ENCODE assay signal across 8 cellular contexts in genomic region chr17:77331161-77331864, GRCh38.
A peak's percentile ranks its signal among the peaks of the same experiment; 100 is the strongest.
DNase-seq lines count a peak whose midpoint lies in the region; ATAC-seq and TF ChIP-seq lines count a peak whose summit lies in the region.

No MANE protein-coding gene starts in this region.

- peak overlapping the region; percentile 62; the same call in 1 of the 2 replicates for H3K4me3 ChIP-seq in Karpas-422 (ENCODE audit: low read length)
- H3K4me3 ChIP-seq in PC-9, result no peak overlapping the region; the same call in 1 of the 2 replicates
- H3K4me3 ChIP-seq in fibroblast of lung (replicated peaks in 1 of 4; ENCODE audit: control extremely low read depth in 1 of 4, insufficient read depth in 1 of 4, low read depth in 3 of 4, low read length in 4 of 4), result no peak overlapping the region

- peaks cover 22% of the 10 kb centered on the region for H3K4me1 Mint-ChIP-seq in nephron progenitor cell
- peaks cover 49% of the 10 kb centered on the region for H3K4me1 Mint-ChIP-seq in stimulated activated naive CD8-positive, alpha-beta T cell treated with anti-CD3 and anti-CD28 coated beads, Interleukin-15, Interleukin-2, amounts not matched to agents 100 ng/mL and 50 ng/mL, for 24 hours (ENCODE audit: low read depth)

- TF ChIP-seq CTCF in PC-9 (conservative IDR thresholded peaks at IDR 0.05) (peak; percentile 81), fibroblast of lung (conservative IDR thresholded peaks at IDR 0.05 in 1 of 2, IDR thresholded peaks at IDR 0.05 in 1 of 2; ENCODE audit: low read depth in 1 of 2, low read length in 2 of 2) (peak; percentile 78 to 89), nephron progenitor cell (IDR thresholded peaks at IDR 0.05) (peak; percentile 92)

- H3K36me3 ChIP-seq in Karpas-422 (ENCODE audit: insufficient read depth, low read length), result no peaks in the 10 kb centered on the region
- H3K36me3 ChIP-seq in PC-9 (ENCODE audit: low read depth), result no peaks in the 10 kb centered on the region
- peaks cover 7% of the 10 kb centered on the region for H3K36me3 ChIP-seq in fibroblast of lung (ENCODE audit: control insufficient read depth, insufficient read depth, low read length)

- BruUV-seq in PC-9 (replicated peaks; lab: Mats Ljungman, UMichigan), result no TSS peak

- peak; percentile 73 for DNase-seq in DMS79 (lab: John Stamatoyannopoulos, UW)
- DNase-seq in Karpas-422, result peak; percentile 96
- DNase-seq in PC-9, result peak; percentile 67 to 83
- DNase-seq in activated T-cell treated with anti-CD3 and anti-CD28 coated beads, Interleukin-2, amount 50 U/mL, for 48 hours, result peak; percentile 98
- peak; percentile 84 to 89 for DNase-seq in fibroblast of lung (ENCODE audit: low read depth in 2 of 2)
- DNase-seq in nephron progenitor cell, result peak; percentile 97

- no peak overlapping the region for H3K4me3 Mint-ChIP-seq in nephron progenitor cell
- peak overlapping the region; percentile 75 for H3K4me3 Mint-ChIP-seq in stimulated activated naive CD8-positive, alpha-beta T cell treated with anti-CD3 and anti-CD28 coated beads, Interleukin-15, Interleukin-2, amounts not matched to agents 100 ng/mL and 50 ng/mL, for 24 hours

- H3K36me3 Mint-ChIP-seq in nephron progenitor cell (ENCODE audit: low read depth), result no peaks in the 10 kb centered on the region
- no peaks in the 10 kb centered on the region for H3K36me3 Mint-ChIP-seq in stimulated activated naive CD8-positive, alpha-beta T cell treated with anti-CD3 and anti-CD28 coated beads, Interleukin-15, Interleukin-2, amounts not matched to agents 100 ng/mL and 50 ng/mL, for 24 hours (ENCODE audit: low read depth)

- H3K9me2 ChIP-seq in Karpas-422 (replicated peaks; ENCODE audit: insufficient read depth, low read length) (no peaks in the 10 kb centered on the region), PC-9 (ENCODE audit: insufficient read depth) (no peaks in the 10 kb centered on the region)

- CTCF ChIA-PET in PC-9 (lab: Charles Lee), result interaction anchor here (1.2 kb wide), 1 partner anchor 99 kb away, joined by 4 read pairs; no protein-coding TSS in a partner anchor

- H3K9ac ChIP-seq in Karpas-422 (ENCODE audit: low read length) (peak overlapping the region; percentile 65), fibroblast of lung (ENCODE audit: insufficient read depth, low read length) (peak overlapping the region; percentile 37)

- H3K27ac ChIP-seq in Karpas-422 (ENCODE audit: low read length) (no peak overlapping the region), PC-9 (peak overlapping the region; percentile 78), fibroblast of lung (ENCODE audit: insufficient read depth, low read length) (peak overlapping the region; percentile 67)

- H3K79me2 ChIP-seq in Karpas-422 (ENCODE audit: low read length), result no peaks in the 10 kb centered on the region
- peaks cover 58% of the 10 kb centered on the region for H3K79me2 ChIP-seq in PC-9 (ENCODE audit: low read depth)
- H3K79me2 ChIP-seq in fibroblast of lung (ENCODE audit: control insufficient read depth, insufficient read depth, low read length), result peaks cover 88% of the 10 kb centered on the region

- intact Hi-C loops in PC-9 (cut with micrococcal nuclease; ENCODE audit: unreplicated experiment), result loop anchor here (1.0 to 10.0 kb wide), 3 partner anchors 141 to 683 kb away; no protein-coding TSS in a partner anchor

- 0 out of 2 replicates have a peak, but pooled peaks cover 3% of the 10 kb centered on the region for H3K27me3 ChIP-seq in Karpas-422 (ENCODE audit: low read length)
- H3K27me3 ChIP-seq in PC-9 (ENCODE audit: insufficient read depth, low read depth), result no peaks in the 10 kb centered on the region
- H3K27me3 ChIP-seq in fibroblast of lung (ENCODE audit: control insufficient read depth, insufficient read depth, low read length), result no peaks in the 10 kb centered on the region

- H3K9me3 Mint-ChIP-seq in nephron progenitor cell, result peaks cover 18% of the 10 kb centered on the region
- no peaks in the 10 kb centered on the region for H3K9me3 Mint-ChIP-seq in stimulated activated naive CD8-positive, alpha-beta T cell treated with anti-CD3 and anti-CD28 coated beads, Interleukin-15, Interleukin-2, amounts not matched to agents 100 ng/mL and 50 ng/mL, for 24 hours

- peaks cover 7% of the 10 kb centered on the region for H3K27me3 Mint-ChIP-seq in nephron progenitor cell (ENCODE audit: low read depth, poor library complexity)
- no peaks in the 10 kb centered on the region for H3K27me3 Mint-ChIP-seq in stimulated activated naive CD8-positive, alpha-beta T cell treated with anti-CD3 and anti-CD28 coated beads, Interleukin-15, Interleukin-2, amounts not matched to agents 100 ng/mL and 50 ng/mL, for 24 hours

- peak; percentile 66 for ATAC-seq in GM21723 (IDR thresholded peaks at IDR 0.05; ENCODE audit: unreplicated experiment)

- POLR2A ChIA-PET in PC-9 (lab: Charles Lee; ENCODE audit: unreplicated experiment), result no interaction called here

- H4K20me1 ChIP-seq in Karpas-422 (ENCODE audit: insufficient read depth, low read depth, low read length) (no peaks in the 10 kb centered on the region; the same call in 1 of the 2 replicates), PC-9 (ENCODE audit: insufficient read depth) (peaks cover 29% of the 10 kb centered on the region), fibroblast of lung (ENCODE audit: control insufficient read depth, extremely low read depth, insufficient read depth, low read length) (no peaks in the 10 kb centered on the region)

- H3F3A ChIP-seq in PC-9 (ENCODE audit: insufficient read depth, low read depth), result peaks cover 33% of the 10 kb centered on the region

- H3K4me1 ChIP-seq in Karpas-422 (ENCODE audit: low read length), result peaks cover 20% of the 10 kb centered on the region
- H3K4me1 ChIP-seq in PC-9 (replicated peaks; ENCODE audit: insufficient read depth), result peaks cover 31% of the 10 kb centered on the region
- peaks cover 12% of the 10 kb centered on the region for H3K4me1 ChIP-seq in fibroblast of lung (ENCODE audit: control insufficient read depth, extremely low read depth, insufficient read depth, low read length)

- no peak overlapping the region for H3K27ac Mint-ChIP-seq in nephron progenitor cell
- H3K27ac Mint-ChIP-seq in stimulated activated naive CD8-positive, alpha-beta T cell treated with anti-CD3 and anti-CD28 coated beads, Interleukin-15, Interleukin-2, amounts not matched to agents 100 ng/mL and 50 ng/mL, for 24 hours, result peak overlapping the region; percentile 91

- H3K9me3 ChIP-seq in Karpas-422 (ENCODE audit: low read length), result no peaks in the 10 kb centered on the region
- H3K9me3 ChIP-seq in PC-9 (ENCODE audit: insufficient read depth, low read depth), result no peaks in the 10 kb centered on the region
- H3K9me3 ChIP-seq in fibroblast of lung (ENCODE audit: control insufficient read depth, insufficient read depth, low read depth, low read length), result no peaks in the 10 kb centered on the region

- peak overlapping the region; percentile 74 for H3K4me2 ChIP-seq in Karpas-422 (ENCODE audit: low read depth, low read length, poor library complexity, severe bottlenecking)
- peak overlapping the region; percentile 65 for H3K4me2 ChIP-seq in PC-9
- peak overlapping the region; percentile 23 for H3K4me2 ChIP-seq in fibroblast of lung (ENCODE audit: extremely low read depth, insufficient read depth, low read length)

- H2AFZ ChIP-seq in Karpas-422 (ENCODE audit: low read length) (0 out of 2 replicates have a peak overlapping the region, but pooled peaks have one; percentile 67), PC-9 (no peak overlapping the region), fibroblast of lung (ENCODE audit: low read length) (no peak overlapping the region)

Comparison
In these comparisons a context has a peak if more than half of its experiments do, and no peak if none do; other contexts are left out.
1. H3K4me2 ChIP-seq: peak in every context shown above with its lines; median percentile 74 in Karpas-422; 65 in PC-9; 23 in fibroblast of lung.